24 cellular contexts compared by ENCODE assay signal in genomic region chr1:31006760-31007159, GRCh38. TPM values are rescaled to one million over a fixed set of nuclear protein-coding genes. Genes with fewer than 3 reads are reported as not detected.
DNase-seq lines count a peak whose midpoint lies in the region; ATAC-seq and TF ChIP-seq lines count a peak whose summit lies in the region.
"Had no signal": no experiment of that assay in that cellular context is flagged by ENCODE, and none has a peak within 500 bp of the region (broad histone marks: within the 10 kb centered on the region; RNA-seq: fewer than 3 reads in every experiment).

No MANE protein-coding gene starts in this region.

- H3K4me1 Mint-ChIP-seq in HFFc6 (ENCODE audit: low read depth): peaks cover 76% of the 10 kb centered on the region

- H3K4me1 ChIP-seq in ascending aorta: peaks cover 0 to 10% of the 10 kb centered on the region in 2 donors
- H3K4me1 ChIP-seq in gastrocnemius medialis: peaks cover 68 to 89% of the 10 kb centered on the region in 2 donors
- peaks cover 0 to 68% (median 34%) of the 10 kb centered on the region in 12 donors for H3K4me1 ChIP-seq in heart left ventricle

- no peaks in the 10 kb centered on the region for H3K27me3 Mint-ChIP-seq in HFFc6 (ENCODE audit: insufficient read depth)
- H3K27me3 Mint-ChIP-seq: activated naive CD4-positive, alpha-beta T cell treated with anti-CD3 and anti-CD28 coated beads, Interleukin-2, amount 50 U/mL, for 24 hours; progenitor cell of endocrine pancreas had no signal

- 97 to 100% (median 99%) methylated on average over 1 of the region's 1 CpG for WGBS in heart left ventricle, 4 donors

- H3K4me3 ChIP-seq in ascending aorta (no peak overlapping the region), fibroblast of the aortic adventitia (ENCODE audit: low read depth, low read length) (peak overlapping the region; percentile 19), gastrocnemius medialis (no peak overlapping the region), heart left ventricle (no peak overlapping the region)
- H3K4me3 ChIP-seq: body of pancreas, HAP-1 had no signal

- ATAC-seq in gastrocnemius medialis: no peak
- ATAC-seq in HG03460 (IDR thresholded peaks at IDR 0.05; ENCODE audit: unreplicated experiment): no peak
- no peak for ATAC-seq in heart left ventricle
- ATAC-seq: body of pancreas, left lobe of liver had no signal

- no peak for TF ChIP-seq POLR2A in gastrocnemius medialis (IDR thresholded peaks at IDR 0.05)
- TF ChIP-seq POLR2A in heart left ventricle (IDR thresholded peaks at IDR 0.05): no peak

- in situ Hi-C loops in gastrocnemius medialis (cut with MboI; ENCODE audit: low sequenced_read_pairs in 4 of 4): no loop called here

- DNase-seq in HFFc6: no peak
- DNase-seq in ascending aorta (ENCODE audit: low spot score in 2 of 2): no peak
- no peak for DNase-seq in fibroblast of the aortic adventitia (ENCODE audit: low read depth)
- no peak for DNase-seq in gastrocnemius medialis
- DNase-seq in activated CD4-positive, alpha-beta T cell treated with anti-CD3 and anti-CD28 coated beads for 48 hours: no peak
- no peak for DNase-seq in heart left ventricle
- DNase-seq: activated CD8-positive, alpha-beta memory T cell treated with anti-CD3 and anti-CD28 coated beads for 24 hours; body of pancreas; endodermal cell; GDM1; MM.1S; NCI-H146; NCI-H524; NK-92 treated with Interleukin-12 subunit alpha and Interleukin-12 subunit beta, amount 100 ng/mL, for 24 hours; RPMI8226; stimulated activated naive CD4-positive, alpha-beta T cell; WERI-Rb-1 had no signal

- H3K27me3 ChIP-seq in ascending aorta: no peaks in the 10 kb centered on the region
- no peaks in the 10 kb centered on the region for H3K27me3 ChIP-seq in gastrocnemius medialis
- H3K27me3 ChIP-seq in heart left ventricle: no peaks in the 10 kb centered on the region
- H3K27me3 ChIP-seq: body of pancreas had no signal

- peak overlapping the region; percentile 72 for H3K4me3 Mint-ChIP-seq in HFFc6
- H3K4me3 Mint-ChIP-seq: activated naive CD4-positive, alpha-beta T cell treated with anti-CD3 and anti-CD28 coated beads, Interleukin-2, amount 50 U/mL, for 24 hours; endodermal cell; neural crest cell had no signal

- peaks cover 36% of the 10 kb centered on the region for H3K36me3 Mint-ChIP-seq in HFFc6 (ENCODE audit: low read depth)

- H3K9me3 ChIP-seq in ascending aorta (no peaks in the 10 kb centered on the region), gastrocnemius medialis (no peaks in the 10 kb centered on the region), heart left ventricle (peaks cover 0 to 10% (median 0%) of the 10 kb centered on the region in 12 donors)
- H3K9me3 ChIP-seq: body of pancreas, HAP-1, thoracic aorta had no signal

- H3K9me3 Mint-ChIP-seq in HFFc6: no peaks in the 10 kb centered on the region
- H3K9me3 Mint-ChIP-seq: activated naive CD4-positive, alpha-beta T cell treated with anti-CD3 and anti-CD28 coated beads, Interleukin-2, amount 50 U/mL, for 24 hours; endodermal cell; neural crest cell had no signal

- TF ChIP-seq CTCF in HFFc6 (IDR thresholded peaks at IDR 0.05): no peak
- TF ChIP-seq CTCF in ascending aorta (IDR thresholded peaks at IDR 0.05): no peak
- no peak for TF ChIP-seq CTCF in fibroblast of the aortic adventitia (IDR thresholded peaks at IDR 0.05; ENCODE audit: insufficient read depth, low read length)
- no peak for TF ChIP-seq CTCF in gastrocnemius medialis (IDR thresholded peaks at IDR 0.05 in 4 of 5, conservative IDR thresholded peaks at IDR 0.05 in 1 of 5)
- TF ChIP-seq CTCF in heart left ventricle (IDR thresholded peaks at IDR 0.05): no peak

- intact Hi-C loops in ascending aorta (cut with DNase I) (no loop called here), gastrocnemius medialis (cut with DNase I; ENCODE audit: low total_unique reads) (no loop called here), heart left ventricle (cut with DNase I) (loop anchor here in 1 of 10 donors (2.0 kb wide), 1 partner anchor 54 kb away; no protein-coding TSS in a partner anchor)

- H3K27ac ChIP-seq in ascending aorta: peak overlapping the region; percentile 0 to 16
- H3K27ac ChIP-seq in gastrocnemius medialis: peak overlapping the region in 3 of 4 donors; percentile 11 to 49 (median 36)
- H3K27ac ChIP-seq in heart left ventricle: peak overlapping the region in 1 of 12 donors; percentile 53
- H3K27ac ChIP-seq: body of pancreas, WERI-Rb-1 had no signal

- H3K36me3 ChIP-seq in ascending aorta (peaks cover 25 to 34% of the 10 kb centered on the region in 2 donors), gastrocnemius medialis (no peaks in the 10 kb centered on the region), heart left ventricle (peaks cover 0 to 52% (median 35%) of the 10 kb centered on the region in 9 donors)
- H3K36me3 ChIP-seq: thoracic aorta had no signal

- H3K27ac Mint-ChIP-seq in HFFc6: peak overlapping the region; percentile 86
- H3K27ac Mint-ChIP-seq: activated naive CD4-positive, alpha-beta T cell treated with anti-CD3 and anti-CD28 coated beads, Interleukin-2, amount 50 U/mL, for 24 hours; endodermal cell had no signal

RNA-seq across cellular contexts. Expression of gene PUM1, which starts 58.8 kb away (rescaled TPM):
- total RNA-seq in HFFc6 (2021; fragmentation: NEBNext Ultra II Directional; extraction: Animal tissue kit (Norgen Biotek cat#: 25700)): 10 to 100 TPM; 83.6 to 95.4 (median 90.8) TPM
- total RNA-seq in ascending aorta (52.3 TPM), fibroblast of the aortic adventitia (ENCODE audit: low replicate concordance) (32.9 and 61.1 TPM in 2 replicates), gastrocnemius medialis (100 to 1,000 TPM in 1 of 4 donors, 10 to 100 TPM in 3; 56.7 to 111 (median 76.4) TPM), heart left ventricle (10 to 100 TPM; 60.4 to 96.3 (median 75.8) TPM)
- polyA plus RNA-seq in heart left ventricle: 10 to 100 TPM; 19.2 to 33.6 TPM
